ENCODE assay signal across 4 cellular contexts in the genomic region with DNA sequence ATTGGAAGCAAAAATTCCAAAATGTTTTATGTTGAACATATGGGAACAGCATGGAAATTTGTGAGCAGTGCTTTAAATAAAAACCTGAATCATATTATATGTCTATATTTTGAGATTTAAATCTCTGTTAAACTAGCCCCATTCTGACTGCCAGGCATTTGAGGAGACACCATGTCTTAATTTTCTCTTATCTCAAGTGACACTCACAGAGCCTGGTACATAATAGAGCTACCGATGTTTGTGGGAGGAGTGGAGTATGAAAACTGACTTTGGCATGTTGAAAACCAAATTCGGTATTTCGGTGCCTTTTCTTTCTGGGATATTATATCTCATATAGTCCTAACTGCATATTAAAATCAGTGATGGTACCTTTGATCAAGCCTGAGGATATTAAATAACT.
"Had no signal": no experiment of that assay in that cellular context is flagged by ENCODE, and none has a peak within 500 bp of the region (broad histone marks: within the 10 kb centered on the region; RNA-seq: fewer than 3 reads in every experiment).

No MANE protein-coding gene starts in this region.

- H3K27ac ChIP-seq: HL-60 had no signal

- ATAC-seq: HepG2, K562 had no signal

- H3K4me3 ChIP-seq: K562 had no signal

- DNase-seq: IMR-90 had no signal
